ENCODE assay signal across 14 cellular contexts in the genomic region with DNA sequence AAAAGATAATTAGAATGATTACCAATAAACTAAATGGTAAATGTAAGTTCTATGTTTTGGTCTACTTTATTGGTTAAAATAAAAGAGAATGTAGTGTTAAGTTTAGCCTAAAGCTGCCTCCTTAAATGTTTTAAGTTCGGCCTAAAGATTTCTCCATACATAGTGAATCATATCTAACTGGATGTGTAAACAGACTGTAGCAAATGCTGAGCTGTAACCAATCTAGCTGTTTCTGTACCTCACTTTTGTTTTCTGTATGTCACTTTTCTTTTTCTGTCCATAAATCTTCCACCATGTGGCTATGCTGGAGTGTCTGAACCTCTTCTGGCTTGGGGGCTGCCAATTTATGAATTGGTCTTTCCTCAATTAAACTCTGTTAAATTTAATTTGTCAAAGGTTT.
A peak's percentile ranks its signal among the peaks of the same experiment; 100 is the strongest.
DNase-seq lines count a peak whose midpoint lies in the region; ATAC-seq and TF ChIP-seq lines count a peak whose summit lies in the region.
"Had no signal": no experiment of that assay in that cellular context is flagged by ENCODE, and none has a peak within 500 bp of the region (broad histone marks: within the 10 kb centered on the region; RNA-seq: fewer than 3 reads in every experiment).

No MANE protein-coding gene starts in this region.

- H4K20me1 ChIP-seq in mammary epithelial cell (ENCODE audit: insufficient read depth, low read length): no peaks in the 10 kb centered on the region
- H4K20me1 ChIP-seq: BLaER1 treated with 17β-estradiol and CSF1 and Interleukin-3, amounts not matched to agents 10 nM and 100 nM had no signal

- H3K9ac ChIP-seq in mammary epithelial cell (ENCODE audit: insufficient read depth, low read length) (no peak overlapping the region), adipocyte (ENCODE audit: low read length) (no peak overlapping the region), mesenchymal stem cell (ENCODE audit: low read length) (no peak overlapping the region)
- H3K9ac ChIP-seq: BLaER1 treated with 17β-estradiol and CSF1 and Interleukin-3, amounts not matched to agents 10 nM and 100 nM had no signal

- no peak for TF ChIP-seq CTCF in MCF 10A (IDR thresholded peaks at IDR 0.05; ENCODE audit: unreplicated experiment)
- no peak for TF ChIP-seq CTCF in mammary epithelial cell (conservative IDR thresholded peaks at IDR 0.05 in 1 of 2, IDR thresholded peaks at IDR 0.05 in 1 of 2; ENCODE audit: extremely low read depth in 1 of 2, insufficient read depth in 1 of 2, low read depth in 1 of 2, low read length in 2 of 2)
- TF ChIP-seq CTCF in fibroblast of villous mesenchyme (IDR thresholded peaks at IDR 0.05; ENCODE audit: insufficient read depth, low read depth, low read length): no peak

- H3K4me2 ChIP-seq in mammary epithelial cell (ENCODE audit: insufficient read depth, low read depth, low read length): no peak overlapping the region
- H3K4me2 ChIP-seq in mesenchymal stem cell (ENCODE audit: low read length, poor library complexity, severe bottlenecking): no peak overlapping the region
- H3K4me2 ChIP-seq: BLaER1 treated with 17β-estradiol and CSF1 and Interleukin-3, amounts not matched to agents 10 nM and 100 nM had no signal

- H2BK120ac ChIP-seq in mesenchymal stem cell (ENCODE audit: low read depth, low read length): no peak overlapping the region

- no peaks in the 10 kb centered on the region for H3K9me3 Mint-ChIP-seq in MCF 10A (ENCODE audit: unreplicated experiment)
- no peaks in the 10 kb centered on the region for H3K9me3 Mint-ChIP-seq in activated T-helper 1 cell treated with anti-CD3 and anti-CD28 coated beads, Interleukin-12 subunit alpha, Interleukin-12 subunit beta, Interleukin-2, Interleukin-4 antibody, amounts not matched to agents 30 ng/mL and 10 ng/mL and 1 ng/mL, durations not matched to agents 14 hours and 24 hours and 36 hours
- H3K9me3 Mint-ChIP-seq: CD4-positive, CD25-positive, alpha-beta regulatory T cell; H9 had no signal

- CTCF ChIA-PET in MCF 10A (lab: Yijun Ruan, JAX): interaction anchor here (1.1 to 1.4 kb wide), 2 partner anchors 17 to 563 kb away, joined by 3 read pairs; no protein-coding TSS in a partner anchor
- CTCF ChIA-PET in mammary epithelial cell (lab: Charles Lee; ENCODE audit: low non-redundant PET): no interaction called here

- H3K27ac Mint-ChIP-seq in MCF 10A (ENCODE audit: low read depth, unreplicated experiment): no peak overlapping the region
- H3K27ac Mint-ChIP-seq in activated T-helper 1 cell treated with anti-CD3 and anti-CD28 coated beads, Interleukin-12 subunit alpha, Interleukin-12 subunit beta, Interleukin-2, Interleukin-4 antibody, amounts not matched to agents 30 ng/mL and 10 ng/mL and 1 ng/mL, durations not matched to agents 14 hours and 24 hours and 36 hours: no peak overlapping the region
- H3K27ac Mint-ChIP-seq: CD4-positive, CD25-positive, alpha-beta regulatory T cell had no signal

- H3K27ac ChIP-seq in mammary epithelial cell (ENCODE audit: insufficient read depth, low read depth, low read length): no peak overlapping the region
- H3K27ac ChIP-seq in mesenchymal stem cell (ENCODE audit: low read length, poor library complexity, severe bottlenecking): no peak overlapping the region
- H3K27ac ChIP-seq: BLaER1 treated with 17β-estradiol and CSF1 and Interleukin-3, amounts not matched to agents 10 nM and 100 nM had no signal

- in situ Hi-C loops in mammary epithelial cell (cut with MboI; ENCODE audit: low sequenced_read_pairs in 2 of 2): no loop called here

- ATAC-seq in HG02870 (IDR thresholded peaks at IDR 0.05; ENCODE audit: unreplicated experiment) (no peak), HG03432 (IDR thresholded peaks at IDR 0.05; ENCODE audit: unreplicated experiment) (no peak)

- H3K27me3 ChIP-seq in mammary epithelial cell (ENCODE audit: insufficient read depth, low read length): no peaks in the 10 kb centered on the region
- no peaks in the 10 kb centered on the region for H3K27me3 ChIP-seq in adipocyte (replicated peaks; ENCODE audit: control insufficient read depth, insufficient read depth, low read length)
- no peaks in the 10 kb centered on the region for H3K27me3 ChIP-seq in mesenchymal stem cell (ENCODE audit: control insufficient read depth in 1 of 2, insufficient read depth in 1 of 2, low read length in 2 of 2)
- H3K27me3 ChIP-seq: BLaER1 treated with 17β-estradiol and CSF1 and Interleukin-3, amounts not matched to agents 10 nM and 100 nM had no signal

- dilution Hi-C loops in mammary epithelial cell (cut with HindIII; ENCODE audit: low sequenced_read_pairs): no loop called here

- POLR2A ChIA-PET in MCF 10A (lab: Yijun Ruan, JAX): no interaction called here

- no peaks in the 10 kb centered on the region for H3K9me3 ChIP-seq in mammary epithelial cell (replicated peaks; ENCODE audit: insufficient read depth, low read length)
- H3K9me3 ChIP-seq in adipocyte (ENCODE audit: control insufficient read depth, low read length): no peaks in the 10 kb centered on the region
- no peaks in the 10 kb centered on the region for H3K9me3 ChIP-seq in mesenchymal stem cell (ENCODE audit: control insufficient read depth, low read length)
- H3K9me3 ChIP-seq: BLaER1 treated with 17β-estradiol and CSF1 and Interleukin-3, amounts not matched to agents 10 nM and 100 nM had no signal

- no peak overlapping the region for H3K23ac ChIP-seq in mesenchymal stem cell (ENCODE audit: low read length in 2 of 2)

- no peaks in the 10 kb centered on the region for H3K4me1 Mint-ChIP-seq in MCF 10A (ENCODE audit: insufficient read depth, unreplicated experiment)
- no peaks in the 10 kb centered on the region for H3K4me1 Mint-ChIP-seq in activated T-helper 1 cell treated with anti-CD3 and anti-CD28 coated beads, Interleukin-12 subunit alpha, Interleukin-12 subunit beta, Interleukin-2, Interleukin-4 antibody, amounts not matched to agents 30 ng/mL and 10 ng/mL and 1 ng/mL, durations not matched to agents 14 hours and 24 hours and 36 hours (ENCODE audit: low read depth)

- no peak overlapping the region for H3K4ac ChIP-seq in mesenchymal stem cell (ENCODE audit: low read depth in 1 of 2, low read length in 2 of 2)

- H3K36me3 ChIP-seq in mammary epithelial cell (ENCODE audit: insufficient read depth, low read length): no peaks in the 10 kb centered on the region
- H3K36me3 ChIP-seq in adipocyte (ENCODE audit: control insufficient read depth, insufficient read depth, low read length, severe bottlenecking): peaks cover 16% of the 10 kb centered on the region
- H3K36me3 ChIP-seq in mesenchymal stem cell (ENCODE audit: control insufficient read depth in 1 of 2, insufficient read depth in 2 of 2, low read depth in 1 of 2, low read length in 2 of 2): peaks cover 0 to 28% of the 10 kb centered on the region in 2 experiments

- H3K4me3 ChIP-seq in mammary epithelial cell (replicated peaks in 1 of 3; ENCODE audit: insufficient read depth in 1 of 3, low read depth in 2 of 3, low read length in 3 of 3) (no peak overlapping the region), adipocyte (ENCODE audit: low read length) (no peak overlapping the region), fibroblast of villous mesenchyme (ENCODE audit: low read depth, low read length) (no peak overlapping the region), mesenchymal stem cell (ENCODE audit: insufficient read depth in 1 of 2, low read depth in 1 of 2, low read length in 2 of 2) (no peak overlapping the region)
- H3K4me3 ChIP-seq: BLaER1 treated with 17β-estradiol and CSF1 and Interleukin-3, amounts not matched to agents 10 nM and 100 nM had no signal

- H3K4me1 ChIP-seq in mammary epithelial cell (ENCODE audit: insufficient read depth, low read length): no peaks in the 10 kb centered on the region
- H3K4me1 ChIP-seq in adipocyte (ENCODE audit: control insufficient read depth, insufficient read depth, low read length): no peaks in the 10 kb centered on the region
- H3K4me1 ChIP-seq in mesenchymal stem cell (ENCODE audit: control insufficient read depth, insufficient read depth, low read depth, low read length): no peaks in the 10 kb centered on the region

- 100% methylated on average over 1 of the region's 1 CpG for WGBS in mammary epithelial cell (ENCODE audit: low coverage, missing lambda C conversion rate)
- no CpG with 5 or more reads among the region's 1 CpG for WGBS in mesenchymal stem cell

- DNase-seq in MCF 10A (ENCODE audit: unreplicated experiment): peak; percentile 3
- DNase-seq in mammary epithelial cell: no peak
- DNase-seq in adipocyte (ENCODE audit: low read depth): peak; percentile 10
- peak; percentile 35 for DNase-seq in fibroblast of villous mesenchyme (ENCODE audit: low read depth)
- DNase-seq in mesenchymal stem cell: peak; percentile 37
- no peak for DNase-seq in activated T-helper 1 cell treated with anti-CD3 and anti-CD28 coated beads, Interleukin-12 subunit alpha, Interleukin-12 subunit beta, Interleukin-2, Interleukin-4 antibody, amounts not matched to agents 30 ng/mL and 10 ng/mL and 1 ng/mL, durations not matched to agents 14 hours and 24 hours and 36 hours (ENCODE audit: low spot score)
- DNase-seq: 8988T; CD4-positive, CD25-positive, alpha-beta regulatory T cell; DMS53; GOT3; H9 had no signal

- no peaks in the 10 kb centered on the region for H3K79me2 ChIP-seq in mammary epithelial cell (ENCODE audit: insufficient read depth, low read length)

- no peak overlapping the region for H2BK12ac ChIP-seq in mesenchymal stem cell (ENCODE audit: low read length in 2 of 2)

- no peaks in the 10 kb centered on the region for H3K27me3 Mint-ChIP-seq in MCF 10A (ENCODE audit: insufficient read depth, unreplicated experiment)
- H3K27me3 Mint-ChIP-seq in activated T-helper 1 cell treated with anti-CD3 and anti-CD28 coated beads, Interleukin-12 subunit alpha, Interleukin-12 subunit beta, Interleukin-2, Interleukin-4 antibody, amounts not matched to agents 30 ng/mL and 10 ng/mL and 1 ng/mL, durations not matched to agents 14 hours and 24 hours and 36 hours (ENCODE audit: insufficient read depth): no peaks in the 10 kb centered on the region
- H3K27me3 Mint-ChIP-seq: CD4-positive, CD25-positive, alpha-beta regulatory T cell had no signal

- H3K18ac ChIP-seq in mesenchymal stem cell (ENCODE audit: low read depth in 1 of 2, low read length in 2 of 2): no peak overlapping the region

- H2AFZ ChIP-seq in mammary epithelial cell (ENCODE audit: low read depth, low read length) (no peak overlapping the region), mesenchymal stem cell (ENCODE audit: low read depth, low read length) (no peak overlapping the region)

- no peak overlapping the region for H3K4me3 Mint-ChIP-seq in MCF 10A (ENCODE audit: unreplicated experiment)
- no peak overlapping the region for H3K4me3 Mint-ChIP-seq in activated T-helper 1 cell treated with anti-CD3 and anti-CD28 coated beads, Interleukin-12 subunit alpha, Interleukin-12 subunit beta, Interleukin-2, Interleukin-4 antibody, amounts not matched to agents 30 ng/mL and 10 ng/mL and 1 ng/mL, durations not matched to agents 14 hours and 24 hours and 36 hours
- H3K4me3 Mint-ChIP-seq: CD4-positive, CD25-positive, alpha-beta regulatory T cell; H9 had no signal

- H2BK15ac ChIP-seq in mesenchymal stem cell (ENCODE audit: low read depth, poor library complexity, severe bottlenecking): no peak overlapping the region

- BruUV-seq in MCF 10A (replicated peaks; lab: Mats Ljungman, UMichigan) (no TSS peak), mammary epithelial cell (replicated peaks; lab: Mats Ljungman, UMichigan) (no TSS peak)

- no peak overlapping the region for H3K14ac ChIP-seq in mesenchymal stem cell (ENCODE audit: low read length in 2 of 2)

- intact Hi-C loops in MCF 10A (cut with micrococcal nuclease): no loop called here
- intact Hi-C loops in mammary epithelial cell (cut with micrococcal nuclease): no loop called here
- intact Hi-C loops in activated T-helper 1 cell treated with anti-CD3 and anti-CD28 coated beads, Interleukin-12 subunit alpha, Interleukin-12 subunit beta, Interleukin-2, Interleukin-4 antibody, amounts not matched to agents 30 ng/mL and 10 ng/mL and 1 ng/mL, durations not matched to agents 14 hours and 24 hours and 36 hours (cut with micrococcal nuclease): no loop called here

- H2AK5ac ChIP-seq in mesenchymal stem cell (ENCODE audit: low read length, severe bottlenecking): no peak overlapping the region

- no peak overlapping the region for H2BK5ac ChIP-seq in mesenchymal stem cell (ENCODE audit: low read depth, low read length, poor library complexity, severe bottlenecking)

- peaks cover 20% of the 10 kb centered on the region for H3K36me3 Mint-ChIP-seq in MCF 10A (ENCODE audit: insufficient read depth, unreplicated experiment)
- H3K36me3 Mint-ChIP-seq in activated T-helper 1 cell treated with anti-CD3 and anti-CD28 coated beads, Interleukin-12 subunit alpha, Interleukin-12 subunit beta, Interleukin-2, Interleukin-4 antibody, amounts not matched to agents 30 ng/mL and 10 ng/mL and 1 ng/mL, durations not matched to agents 14 hours and 24 hours and 36 hours (ENCODE audit: low read depth): peaks cover 9% of the 10 kb centered on the region

- no peak overlapping the region for H4K8ac ChIP-seq in mesenchymal stem cell (ENCODE audit: low read length)

- H3K79me1 ChIP-seq in mesenchymal stem cell (replicated peaks; ENCODE audit: low read length, poor library complexity, severe bottlenecking): no peaks in the 10 kb centered on the region

- no peak overlapping the region for H4K91ac ChIP-seq in mesenchymal stem cell (ENCODE audit: low read length)

Comparison
In these comparisons a context has a peak if more than half of its experiments do, and no peak if none do; other contexts are left out.
1. DNase-seq: peak in MCF 10A (single experiment), adipocyte (single experiment), fibroblast of villous mesenchyme (single experiment) and mesenchymal stem cell (single experiment); none in mammary epithelial cell (single experiment) and activated T-helper 1 cell treated with anti-CD3 and anti-CD28 coated beads, Interleukin-12 subunit alpha, Interleukin-12 subunit beta, Interleukin-2, Interleukin-4 antibody, amounts not matched to agents 30 ng/mL and 10 ng/mL and 1 ng/mL, durations not matched to agents 14 hours and 24 hours and 36 hours (single experiment).